25 cellular contexts compared by ENCODE assay signal in genomic region chr6:43718387-43719105, GRCh38. TPM values are rescaled to one million over a fixed set of nuclear protein-coding genes. Genes with fewer than 3 reads are reported as not detected.
DNase-seq lines count a peak whose midpoint lies in the region; ATAC-seq, FAIRE-seq and TF ChIP-seq lines count a peak whose summit lies in the region.
"Had no signal": no experiment of that assay in that cellular context is flagged by ENCODE, and none has a peak within 500 bp of the region (broad histone marks: within the 10 kb centered on the region; RNA-seq: fewer than 3 reads in every experiment).

No MANE protein-coding gene starts in this region.

- no peak for FAIRE-seq in K562 (lab: Jason Lieb, UNC)
- FAIRE-seq: GM12891 had no signal

- WGBS in K562 (ENCODE audit: insufficient coverage, low coverage, missing lambda C conversion rate), result 30% methylated on average over 13 of the region's 13 CpGs
- WGBS in upper lobe of left lung, 2 donors, result 70 to 83% methylated on average over 9 to 13 of the region's 13 CpGs

- H3K4me2 ChIP-seq in K562 (ENCODE audit: insufficient read depth, low read length), result peak overlapping the region; percentile 29; the same call in 1 of the 2 replicates
- H3K4me2 ChIP-seq in neural progenitor cell, result no peak overlapping the region

- no peaks in the 10 kb centered on the region for H3K9me3 ChIP-seq in K562 (replicated peaks; ENCODE audit: control insufficient read depth, insufficient read depth, low read depth, low read length)
- H3K9me3 ChIP-seq in left ventricle myocardium inferior (replicated peaks), result no peaks in the 10 kb centered on the region
- H3K9me3 ChIP-seq in neural progenitor cell (ENCODE audit: low read depth), result no peaks in the 10 kb centered on the region
- no peaks in the 10 kb centered on the region for H3K9me3 ChIP-seq in upper lobe of left lung

- H3K27ac ChIP-seq in K562 (ENCODE audit: extremely low read depth, low read depth, low read length), result no peak overlapping the region
- peak overlapping the region; percentile 90 for H3K27ac ChIP-seq in left ventricle myocardium inferior (replicated peaks)
- no peak overlapping the region for H3K27ac ChIP-seq in neural progenitor cell
- H3K27ac ChIP-seq in upper lobe of left lung, result peak overlapping the region; percentile 2 to 70 (median 52)

- intact Hi-C loops in K562 (cut with micrococcal nuclease), result no loop called here
- intact Hi-C loops in left ventricle myocardium inferior (cut with micrococcal nuclease), result no loop called here

- POLR2A ChIA-PET in K562 (lab: Yijun Ruan, JAX), result interaction anchor here (0.8 to 1.5 kb wide), 6 partner anchors 10 to 362 kb away, joined by 3 to 8 read pairs (median 3); partner anchors contain the start of gene VEGFA

- H2AFZ ChIP-seq in K562 (ENCODE audit: low read depth, low read length), result peak overlapping the region; percentile 50; the same call in 1 of the 2 replicates
- peak overlapping the region; percentile 34 for H2AFZ ChIP-seq in neural progenitor cell (replicated peaks)

- H4K20me1 ChIP-seq in K562 (replicated peaks; ENCODE audit: control insufficient read depth, insufficient read depth, low read length), result no peaks in the 10 kb centered on the region
- no peaks in the 10 kb centered on the region for H4K20me1 ChIP-seq in neural progenitor cell (ENCODE audit: low read depth)

- ATAC-seq in K562 (peak; percentile 16), upper lobe of left lung (ENCODE audit: low FRiP score in 2 of 2) (no peak)

- H3K4me3 ChIP-seq in K562, result no peak overlapping the region
- H3K4me3 ChIP-seq in left ventricle myocardium inferior, result no peak overlapping the region
- no peak overlapping the region for H3K4me3 ChIP-seq in neural progenitor cell
- no peak overlapping the region for H3K4me3 ChIP-seq in upper lobe of left lung
- H3K4me3 ChIP-seq: lung had no signal

- H3K27me3 ChIP-seq in K562 (ENCODE audit: control insufficient read depth in 2 of 2, insufficient read depth in 2 of 2, low read length in 2 of 2) (no peaks in the 10 kb centered on the region), left ventricle myocardium inferior (ENCODE audit: low read depth) (no peaks in the 10 kb centered on the region), neural progenitor cell (no peaks in the 10 kb centered on the region), upper lobe of left lung (no peaks in the 10 kb centered on the region)

- peaks cover 12% of the 10 kb centered on the region for H3K27me3 Mint-ChIP-seq in neural progenitor cell (ENCODE audit: insufficient read depth, low read depth)
- H3K27me3 Mint-ChIP-seq: activated naive CD4-positive, alpha-beta T cell treated with anti-CD3 and anti-CD28 coated beads, Interleukin-2, amount 50 U/mL, for 24 hours had no signal

- H3K9me1 ChIP-seq in K562 (ENCODE audit: control insufficient read depth, insufficient read depth, low read length), result no peaks in the 10 kb centered on the region

- peak overlapping the region; percentile 2 to 80; a peak in 3 of 4 replicates for H3K9ac ChIP-seq in K562 (ENCODE audit: insufficient read depth in 1 of 2, low read depth in 2 of 2, low read length in 2 of 2)
- H3K9ac ChIP-seq in neural progenitor cell, result no peak overlapping the region

- peak in 1 of 4 experiments; percentile 43 for DNase-seq in K562 (ENCODE audit: extremely low read depth in 1 of 4, low spot score in 3 of 4)
- peak; percentile 44 for DNase-seq in left ventricle myocardium inferior
- no peak for DNase-seq in neural progenitor cell (ENCODE audit: low spot score)
- DNase-seq in upper lobe of left lung, result no peak
- DNase-seq in MV-4-11 (lab: John Stamatoyannopoulos, UW), result no peak
- no peak for DNase-seq in amniotic stem cell (lab: John Stamatoyannopoulos, UW)
- no peak for DNase-seq in NCI-H146 (lab: John Stamatoyannopoulos, UW)
- DNase-seq: activated CD4-positive, alpha-beta T cell treated with anti-CD3 and anti-CD28 coated beads, Interleukin-2, amount 50 U/mL, for 1 hour; effector CD4-positive, alpha-beta T cell; foreskin fibroblast; H9; hypothalamus; NCI-H1092; NCI-H2029; NCI-H774; retina; SHP77; stimulated activated CD4-positive, alpha-beta T cell treated with anti-CD3 and anti-CD28 coated beads, Interleukin-12 subunit alpha, Interleukin-12 subunit beta, amount 100 ng/mL, for 4 hours; stimulated activated CD4-positive, alpha-beta T cell treated with anti-CD3 and anti-CD28 coated beads, Interleukin-4, amount 100 ng/mL, for 4 hours; stimulated activated naive CD4-positive, alpha-beta T cell; T-helper 9 cell had no signal

- no peaks in the 10 kb centered on the region for H3K36me3 ChIP-seq in K562 (ENCODE audit: control insufficient read depth, insufficient read depth, low read length)
- H3K36me3 ChIP-seq in left ventricle myocardium inferior, result no peaks in the 10 kb centered on the region
- H3K36me3 ChIP-seq in neural progenitor cell, result no peaks in the 10 kb centered on the region
- no peaks in the 10 kb centered on the region for H3K36me3 ChIP-seq in upper lobe of left lung

- no peaks in the 10 kb centered on the region for H3K79me2 ChIP-seq in K562 (ENCODE audit: control insufficient read depth, insufficient read depth, low read length)
- no peaks in the 10 kb centered on the region for H3K79me2 ChIP-seq in neural progenitor cell (ENCODE audit: low read depth)

- peaks cover 23% of the 10 kb centered on the region for H3K4me1 Mint-ChIP-seq in neural progenitor cell

- no peak overlapping the region for H3K4me3 Mint-ChIP-seq in neural progenitor cell
- H3K4me3 Mint-ChIP-seq: activated naive CD4-positive, alpha-beta T cell treated with anti-CD3 and anti-CD28 coated beads, Interleukin-2, amount 50 U/mL, for 24 hours; CD14-positive monocyte; H9 had no signal

- TF ChIP-seq RAD21 in K562 (CRISPR knock-in tag; conservative IDR thresholded peaks at IDR 0.05 in 1 of 2, IDR thresholded peaks at IDR 0.05 in 1 of 2), result no peak

- no peaks in the 10 kb centered on the region for H3K36me3 Mint-ChIP-seq in neural progenitor cell
- H3K36me3 Mint-ChIP-seq: activated naive CD4-positive, alpha-beta T cell treated with anti-CD3 and anti-CD28 coated beads, Interleukin-2, amount 50 U/mL, for 24 hours had no signal

- peaks cover 26 to 28% of the 10 kb centered on the region in 2 experiments for H3K4me1 ChIP-seq in K562 (replicated peaks in 1 of 2; ENCODE audit: control insufficient read depth in 2 of 2, insufficient read depth in 2 of 2, low read length in 2 of 2)
- peaks cover 56% of the 10 kb centered on the region for H3K4me1 ChIP-seq in left ventricle myocardium inferior
- H3K4me1 ChIP-seq in neural progenitor cell, result peaks cover 10% of the 10 kb centered on the region
- peaks cover 7 to 21% (median 16%) of the 10 kb centered on the region in 4 donors for H3K4me1 ChIP-seq in upper lobe of left lung

- no peaks in the 10 kb centered on the region for H3K9me3 Mint-ChIP-seq in neural progenitor cell
- H3K9me3 Mint-ChIP-seq: activated naive CD4-positive, alpha-beta T cell treated with anti-CD3 and anti-CD28 coated beads, Interleukin-2, amount 50 U/mL, for 24 hours; H9 had no signal

- H3F3A ChIP-seq in neural progenitor cell (ENCODE audit: low read depth), result no peaks in the 10 kb centered on the region

- TF ChIP-seq CTCF in K562 (IDR thresholded peaks at IDR 0.05 in 2 of 3, conservative IDR thresholded peaks at IDR 0.05 in 1 of 3; ENCODE audit: insufficient read depth in 2 of 3, low read depth in 1 of 3, low read length in 3 of 3) (no peak), left ventricle myocardium inferior (IDR thresholded peaks at IDR 0.05; ENCODE audit: borderline replicate concordance) (no peak), neural progenitor cell (IDR thresholded peaks at IDR 0.05) (no peak), upper lobe of left lung (IDR thresholded peaks at IDR 0.05) (no peak)

- in situ Hi-C loops in K562 (cut with MboI), result no loop called here

- CTCF ChIA-PET in K562 (lab: Yijun Ruan, JAX; ENCODE audit: low intra/inter-chr PET ratio), result no interaction called here

- no TSS peak for BruUV-seq in K562 (replicated peaks; lab: Mats Ljungman, UMichigan)

- TF ChIP-seq POLR2A in K562 (conservative IDR thresholded peaks at IDR 0.05), result no peak
- TF ChIP-seq POLR2A in upper lobe of left lung (IDR thresholded peaks at IDR 0.05), result no peak

- peak overlapping the region; percentile 87 for H3K27ac Mint-ChIP-seq in neural progenitor cell
- H3K27ac Mint-ChIP-seq: activated naive CD4-positive, alpha-beta T cell treated with anti-CD3 and anti-CD28 coated beads, Interleukin-2, amount 50 U/mL, for 24 hours had no signal

- TF ChIP-seq EP300 in K562 (IDR thresholded peaks at IDR 0.05; ENCODE audit: low read length) (no peak), upper lobe of left lung (IDR thresholded peaks at IDR 0.05) (no peak)

RNA-seq across cellular contexts. Expression of gene MRPS18A, which starts 31.0 kb away (rescaled TPM):
- 30.9 and 95.8 TPM in 2 replicates for total RNA-seq in K562 (2011; cell fraction: chromatin; rRNA removed; ENCODE audit: low replicate concordance)
- total RNA-seq in K562 (2011; cell fraction: nucleolus; rRNA removed), result 81.3 and 96.7 TPM in 2 replicates
- 48.8 and 57.7 TPM in 2 replicates for total RNA-seq in K562 (2011; cell fraction: nucleoplasm; rRNA removed)
- total RNA-seq in K562 (2014; rRNA removed) (130 and 161 TPM in 2 replicates), K562 (2014; rRNA removed; fragmentation: Illumina TruSeq; extraction: Trizol) (63.9 and 87.5 TPM in 2 replicates), K562 (2015; rRNA removed; fragmentation: Illumina TruSeq; extraction: Trizol) (115 and 119 TPM in 2 replicates), K562 (2021) (102 and 104 TPM in 2 replicates), left ventricle myocardium inferior (41.8 TPM), neural progenitor cell (ENCODE audit: low replicate concordance) (34.5 and 52.7 TPM in 2 replicates), upper lobe of left lung (10 to 100 TPM; 21.0 to 45.6 (median 33.4) TPM)
- polyA plus RNA-seq in K562 (2011; rRNA removed) (104 and 112 TPM in 2 replicates), K562 (2014; fragmentation: Illumina TruSeq; extraction: Trizol) (159 and 185 TPM in 2 replicates), K562 (2014; fragmentation: Nextera tagmentation; extraction: Ambion mirVana) (100 to 1,000 TPM; 204 to 243 TPM), K562 (2014; rRNA removed) (125 and 133 TPM in 2 replicates)
- 155 and 252 TPM in 2 replicates for polyA plus RNA-seq in K562 (2011; cell fraction: cytosol; rRNA removed)
- polyA plus RNA-seq in K562 (2011; cell fraction: nucleus; rRNA removed), result 54.3 and 56.2 TPM in 2 replicates
- 113 and 127 TPM in 2 replicates for polyA plus RNA-seq in K562 (2012)
- 78.1 and 100 TPM in 2 replicates for polyA minus RNA-seq in K562 (2011; rRNA and poly(A)+ RNA removed)
- polyA minus RNA-seq in K562 (2011; cell fraction: cytosol; rRNA and poly(A)+ RNA removed), result 41.0 and 52.2 TPM in 2 replicates
- polyA minus RNA-seq in K562 (2011; cell fraction: nucleus; rRNA and poly(A)+ RNA removed), result 41.9 and 47.8 TPM in 2 replicates

RNA-seq across cellular contexts. Expression of gene VEGFA, which starts 51.5 kb away (rescaled TPM):
- total RNA-seq in K562 (2011; cell fraction: chromatin; rRNA removed; ENCODE audit: low replicate concordance), result 511 and 945 TPM in 2 replicates
- 536 and 553 TPM in 2 replicates for total RNA-seq in K562 (2011; cell fraction: nucleolus; rRNA removed)
- total RNA-seq in K562 (2011; cell fraction: nucleoplasm; rRNA removed), result 559 and 592 TPM in 2 replicates
- total RNA-seq in K562 (2014; rRNA removed) (124 and 144 TPM in 2 replicates), K562 (2014; rRNA removed; fragmentation: Illumina TruSeq; extraction: Trizol) (66.5 and 70.7 TPM in 2 replicates), K562 (2015; rRNA removed; fragmentation: Illumina TruSeq; extraction: Trizol) (25.8 and 27.0 TPM in 2 replicates), K562 (2021) (131 and 159 TPM in 2 replicates), left ventricle myocardium inferior (359 TPM), neural progenitor cell (ENCODE audit: low replicate concordance) (49.6 and 78.6 TPM in 2 replicates), upper lobe of left lung (100 to 1,000 TPM; 129 to 564 (median 261) TPM)
- polyA plus RNA-seq in K562 (2011; rRNA removed) (271 and 467 TPM in 2 replicates), K562 (2014; fragmentation: Illumina TruSeq; extraction: Trizol) (134 and 172 TPM in 2 replicates), K562 (2014; fragmentation: Nextera tagmentation; extraction: Ambion mirVana) (10 to 100 TPM; 14.0 to 16.0 TPM), K562 (2014; rRNA removed) (179 and 182 TPM in 2 replicates)
- polyA plus RNA-seq in K562 (2011; cell fraction: cytosol; rRNA removed), result 222 and 346 TPM in 2 replicates
- polyA plus RNA-seq in K562 (2011; cell fraction: nucleus; rRNA removed), result 1,880 and 1,961 TPM in 2 replicates
- polyA plus RNA-seq in K562 (2012), result 112 and 555 TPM in 2 replicates
- polyA minus RNA-seq in K562 (2011; rRNA and poly(A)+ RNA removed), result 359 and 374 TPM in 2 replicates
- 79.8 and 123 TPM in 2 replicates for polyA minus RNA-seq in K562 (2011; cell fraction: cytosol; rRNA and poly(A)+ RNA removed)
- polyA minus RNA-seq in K562 (2011; cell fraction: nucleus; rRNA and poly(A)+ RNA removed), result 310 and 397 TPM in 2 replicates

Comparison
In these comparisons a context has a peak if more than half of its experiments do, and no peak if none do; other contexts are left out.
1. H3K27ac ChIP-seq: peak in left ventricle myocardium inferior (single experiment) and upper lobe of left lung (4 of 4); none in K562 (single experiment) and neural progenitor cell (single experiment).